ENCODE assay signal across 27 cellular contexts in the genomic region with DNA sequence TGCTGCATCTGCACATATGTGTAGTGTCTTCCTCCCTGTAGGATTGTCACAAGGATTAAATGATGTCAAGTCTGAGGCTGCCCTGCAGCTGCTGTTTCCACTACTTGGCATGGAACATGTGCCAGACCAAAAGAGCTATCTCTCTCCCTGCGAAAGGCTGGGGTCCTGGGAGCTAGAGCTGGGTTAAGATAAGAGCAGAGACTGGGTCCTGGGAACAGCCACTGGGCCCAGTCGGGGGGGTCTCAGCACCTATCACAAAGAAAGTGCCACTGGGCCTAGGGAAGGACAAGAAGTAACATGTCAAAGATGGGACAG. TPM values are rescaled to one million over a fixed set of nuclear protein-coding genes. Genes with fewer than 3 reads are reported as not detected.
DNase-seq lines count a peak whose midpoint lies in the region; FAIRE-seq and TF ChIP-seq lines count a peak whose summit lies in the region.
"Had no signal": no experiment of that assay in that cellular context is flagged by ENCODE, and none has a peak within 500 bp of the region (broad histone marks: within the 10 kb centered on the region; RNA-seq: fewer than 3 reads in every experiment).

No MANE protein-coding gene starts in this region.

- H4K5ac ChIP-seq in H1 (ENCODE audit: insufficient read length, low read depth, low read length), result no peak overlapping the region

- no peak overlapping the region for H4K91ac ChIP-seq in H1 (replicated peaks; ENCODE audit: insufficient read length, low read length)

- no peak overlapping the region for H3K27ac Mint-ChIP-seq in nephron progenitor cell
- H3K27ac Mint-ChIP-seq in CD8-positive, alpha-beta memory T cell, result peak overlapping the region in 3 of 8 donors; percentile 28 to 55 (median 42)
- H3K27ac Mint-ChIP-seq: activated naive CD8-positive, alpha-beta T cell treated with anti-CD3 and anti-CD28 coated beads for 36 hours; activated T-helper 2 cell treated with anti-CD3 and anti-CD28 coated beads, Interferon-gamma antibody, Interleukin-2, Interleukin-4, amounts not matched to agents 10 μg/mL and 5 μg/mL and 100 μg/mL, durations not matched to agents 14 hours and 24 hours and 36 hours; immature natural killer cell had no signal

- H2BK12ac ChIP-seq in H1 (ENCODE audit: low read depth, low read length), result peak overlapping the region; percentile 78; the same call in 1 of the 2 replicates

- H3K79me1 ChIP-seq in H1 (ENCODE audit: low read depth, low read length), result peaks cover 11% of the 10 kb centered on the region

- H3K4me3 ChIP-seq in BLaER1, result peak overlapping the region; percentile 15; the same call in 1 of the 2 replicates
- H3K4me3 ChIP-seq in Loucy (ENCODE audit: low read length, poor library complexity, severe bottlenecking), result no peak overlapping the region
- H3K4me3 ChIP-seq in H1 (ENCODE audit: extremely low read depth in 1 of 4, insufficient read depth in 2 of 4, low read depth in 3 of 4, low read length in 4 of 4), result no peak overlapping the region
- no peak overlapping the region for H3K4me3 ChIP-seq in CD8-positive, alpha-beta memory T cell (ENCODE audit: low read length)
- H3K4me3 ChIP-seq: ascending aorta, esophagus squamous epithelium, gastrocnemius medialis had no signal

- peaks cover 80% of the 10 kb centered on the region for H3K4me1 Mint-ChIP-seq in nephron progenitor cell
- H3K4me1 Mint-ChIP-seq in CD8-positive, alpha-beta memory T cell, result peaks cover 0 to 5% (median 0%) of the 10 kb centered on the region in 3 donors
- H3K4me1 Mint-ChIP-seq: activated naive CD8-positive, alpha-beta T cell treated with anti-CD3 and anti-CD28 coated beads for 36 hours; central memory CD8-positive, alpha-beta T cell had no signal

- no peak overlapping the region for H4K8ac ChIP-seq in H1 (ENCODE audit: extremely low read depth, insufficient read depth, low read length)

- H3K4ac ChIP-seq in H1 (replicated peaks; ENCODE audit: insufficient read length, low read depth, low read length), result no peak overlapping the region

- no peaks in the 10 kb centered on the region for H3K9me2 ChIP-seq in Loucy (replicated peaks; ENCODE audit: low read depth, low read length)

- H3K4me2 ChIP-seq in BLaER1, result peak overlapping the region; percentile 84
- H3K4me2 ChIP-seq in Loucy (ENCODE audit: low read depth, low read length, poor library complexity, severe bottlenecking), result no peak overlapping the region
- H3K4me2 ChIP-seq in H1 (ENCODE audit: insufficient read depth in 1 of 2, low read depth in 2 of 2, low read length in 2 of 2), result no peak overlapping the region

- H2BK5ac ChIP-seq in H1 (ENCODE audit: low read depth, low read length), result no peak overlapping the region

- TF ChIP-seq RAD21 in H1 (IDR thresholded peaks at IDR 0.05 in 1 of 2, conservative IDR thresholded peaks at IDR 0.05 in 1 of 2; ENCODE audit: low read depth in 2 of 2, low read length in 2 of 2), result no peak

- H3K23ac ChIP-seq in H1 (ENCODE audit: insufficient read length), result no peak overlapping the region

- H3K27me3 ChIP-seq in BLaER1 (no peaks in the 10 kb centered on the region), Loucy (ENCODE audit: insufficient read depth, low read length, poor library complexity, severe bottlenecking) (no peaks in the 10 kb centered on the region), H1 (replicated peaks in 1 of 4; ENCODE audit: control insufficient read depth in 3 of 4, extremely low read depth in 1 of 4, insufficient read depth in 3 of 4, low read length in 3 of 4) (peaks cover 0 to 4% (median 0%) of the 10 kb centered on the region in 4 experiments; a peak in 2 of 7 replicates)
- H3K27me3 ChIP-seq in CD8-positive, alpha-beta memory T cell (ENCODE audit: insufficient read depth, low read length, poor library complexity, severe bottlenecking), result no peaks in the 10 kb centered on the region
- H3K27me3 ChIP-seq: ascending aorta, esophagus squamous epithelium, gastrocnemius medialis had no signal

- no peaks in the 10 kb centered on the region for H3K9me3 Mint-ChIP-seq in nephron progenitor cell
- no peaks in the 10 kb centered on the region for H3K9me3 Mint-ChIP-seq in CD8-positive, alpha-beta memory T cell
- H3K9me3 Mint-ChIP-seq: activated naive CD8-positive, alpha-beta T cell treated with anti-CD3 and anti-CD28 coated beads for 36 hours; activated T-helper 2 cell treated with anti-CD3 and anti-CD28 coated beads, Interferon-gamma antibody, Interleukin-2, Interleukin-4, amounts not matched to agents 10 μg/mL and 5 μg/mL and 100 μg/mL, durations not matched to agents 14 hours and 24 hours and 36 hours; central memory CD8-positive, alpha-beta T cell; immature natural killer cell; mesothelial cell of epicardium; naive thymus-derived CD8-positive, alpha-beta T cell had no signal

- H3K9me3 ChIP-seq in BLaER1, result no peaks in the 10 kb centered on the region
- no peaks in the 10 kb centered on the region for H3K9me3 ChIP-seq in Loucy (ENCODE audit: insufficient read depth, low read depth, low read length)
- no peaks in the 10 kb centered on the region for H3K9me3 ChIP-seq in H1 (ENCODE audit: insufficient read depth in 2 of 2, low read depth in 1 of 2, low read length in 1 of 2)
- no peaks in the 10 kb centered on the region for H3K9me3 ChIP-seq in CD8-positive, alpha-beta memory T cell (ENCODE audit: low read length)
- H3K9me3 ChIP-seq: ascending aorta, Caco-2, esophagus squamous epithelium, gastrocnemius medialis had no signal

- peak overlapping the region; percentile 74 for H3K27ac ChIP-seq in BLaER1
- H3K27ac ChIP-seq in H1 (ENCODE audit: low read depth, low read length), result no peak overlapping the region
- H3K27ac ChIP-seq in CD8-positive, alpha-beta memory T cell (ENCODE audit: low read depth, low read length), result no peak overlapping the region
- H3K27ac ChIP-seq: ascending aorta, esophagus squamous epithelium, gastrocnemius medialis had no signal

- no peak for TF ChIP-seq CTCF in Loucy (conservative IDR thresholded peaks at IDR 0.05; ENCODE audit: low read length)
- TF ChIP-seq CTCF in H1 (IDR thresholded peaks at IDR 0.05; ENCODE audit: control extremely low read depth in 1 of 3, insufficient read depth in 1 of 3, low read depth in 1 of 3, low read length in 3 of 3), result no peak
- TF ChIP-seq CTCF in nephron progenitor cell (IDR thresholded peaks at IDR 0.05), result no peak

- H3K27me3 Mint-ChIP-seq in nephron progenitor cell (ENCODE audit: low read depth, poor library complexity), result peaks cover 4% of the 10 kb centered on the region
- no peaks in the 10 kb centered on the region for H3K27me3 Mint-ChIP-seq in CD8-positive, alpha-beta memory T cell
- H3K27me3 Mint-ChIP-seq: activated naive CD8-positive, alpha-beta T cell treated with anti-CD3 and anti-CD28 coated beads for 36 hours; central memory CD8-positive, alpha-beta T cell; naive thymus-derived CD8-positive, alpha-beta T cell had no signal

- H4K20me1 ChIP-seq in BLaER1 (peaks cover 100% of the 10 kb centered on the region), Loucy (ENCODE audit: insufficient read depth, low read length, poor library complexity, severe bottlenecking) (peaks cover 69% of the 10 kb centered on the region), H1 (replicated peaks in 1 of 2; ENCODE audit: control insufficient read depth in 1 of 2, insufficient read depth in 2 of 2, low read length in 2 of 2) (peaks cover 2 to 24% of the 10 kb centered on the region in 2 experiments)

- peak overlapping the region; percentile 42; the same call in 1 of the 2 replicates for H3K18ac ChIP-seq in H1 (ENCODE audit: extremely low read depth, low read length)

- H2AFZ ChIP-seq in Loucy (ENCODE audit: low read length), result no peak overlapping the region
- H2AFZ ChIP-seq in H1 (ENCODE audit: low read length), result no peak overlapping the region

- H3K14ac ChIP-seq in H1 (ENCODE audit: insufficient read length), result no peak overlapping the region

- no peak for DNase-seq in H1 (ENCODE audit: low read depth in 1 of 2, low spot score in 2 of 2)
- no peak for DNase-seq in nephron progenitor cell
- no peak for DNase-seq in HCEC 1CT
- no peak for DNase-seq in SW480 (ENCODE audit: low spot score)
- DNase-seq in CD8-positive, alpha-beta memory T cell, result no peak
- DNase-seq: activated naive CD8-positive, alpha-beta T cell treated with anti-CD3 and anti-CD28 coated beads for 36 hours; C1 segment of cervical spinal cord; dermis blood vessel endothelial cell; DMS79; esophagus squamous epithelium; GF-D8; hippocampal formation; immature natural killer cell; KBM-7; SIG-M5; SW 1271 had no signal

- no peak overlapping the region for H2BK120ac ChIP-seq in H1 (replicated peaks; ENCODE audit: low read depth, low read length)

- H2AK5ac ChIP-seq in H1 (ENCODE audit: low read depth, low read length), result no peak overlapping the region

- TF ChIP-seq POLR2A in H1 (IDR thresholded peaks at IDR 0.05; ENCODE audit: control extremely low read depth in 1 of 2, low read depth in 2 of 2, low read length in 2 of 2), result no peak

- H3F3A ChIP-seq in Loucy (ENCODE audit: low read depth), result peaks cover 3% of the 10 kb centered on the region

- H3K36me3 ChIP-seq in BLaER1, result peaks cover 34% of the 10 kb centered on the region; the same call in 1 of the 2 replicates
- H3K36me3 ChIP-seq in Loucy (ENCODE audit: insufficient read depth, low read length), result peaks cover 6% of the 10 kb centered on the region; the same call in 1 of the 2 replicates
- H3K36me3 ChIP-seq in H1 (ENCODE audit: control insufficient read depth in 2 of 4, insufficient read depth in 4 of 4, low read length in 3 of 4), result no peaks in the 10 kb centered on the region
- H3K36me3 ChIP-seq in CD8-positive, alpha-beta memory T cell (ENCODE audit: insufficient read depth, low read length), result no peaks in the 10 kb centered on the region
- H3K36me3 ChIP-seq: ascending aorta, gastrocnemius medialis had no signal

- H3K9ac ChIP-seq in BLaER1, result peak overlapping the region; percentile 48
- H3K9ac ChIP-seq in Loucy (ENCODE audit: low read depth, low read length, poor library complexity, severe bottlenecking), result peak overlapping the region; percentile 3
- H3K9ac ChIP-seq in H1 (replicated peaks in 1 of 4; ENCODE audit: extremely low read depth in 1 of 4, low read depth in 3 of 4, low read length in 3 of 4), result no peak overlapping the region

- H3K79me2 ChIP-seq in Loucy (ENCODE audit: insufficient read depth, low read length) (peaks cover 99% of the 10 kb centered on the region), H1 (ENCODE audit: control insufficient read depth in 1 of 2, insufficient read depth in 2 of 2, low read length in 2 of 2) (peaks cover 0 to 62% of the 10 kb centered on the region in 2 experiments; a peak in 2 of 4 replicates)

- H3K4me3 Mint-ChIP-seq in nephron progenitor cell, result peak overlapping the region; percentile 22
- no peak overlapping the region for H3K4me3 Mint-ChIP-seq in CD8-positive, alpha-beta memory T cell
- H3K4me3 Mint-ChIP-seq: activated naive CD8-positive, alpha-beta T cell treated with anti-CD3 and anti-CD28 coated beads for 36 hours; central memory CD8-positive, alpha-beta T cell; immature natural killer cell; mesothelial cell of epicardium; naive thymus-derived CD8-positive, alpha-beta T cell had no signal

- H2BK15ac ChIP-seq in H1 (ENCODE audit: low read length), result 0 out of 2 replicates have a peak overlapping the region, but pooled peaks have one; percentile 4

- H3K23me2 ChIP-seq in H1 (ENCODE audit: low read depth, low read length), result no peaks in the 10 kb centered on the region

- H3K56ac ChIP-seq in H1 (replicated peaks; ENCODE audit: insufficient read length, low read depth, low read length), result no peak overlapping the region

- FAIRE-seq in H1 (lab: Jason Lieb, UNC), result no peak
- FAIRE-seq: endometrium, H54 had no signal

- H3K4me1 ChIP-seq in BLaER1, result peaks cover 78% of the 10 kb centered on the region
- H3K4me1 ChIP-seq in Loucy (ENCODE audit: insufficient read depth, low read length, poor library complexity, severe bottlenecking), result peaks cover 76% of the 10 kb centered on the region
- H3K4me1 ChIP-seq in H1 (replicated peaks in 1 of 4; ENCODE audit: control insufficient read depth in 3 of 4, insufficient read depth in 4 of 4, low read length in 3 of 4), result peaks cover 46 to 78% (median 68%) of the 10 kb centered on the region in 4 experiments
- H3K4me1 ChIP-seq in CD8-positive, alpha-beta memory T cell (ENCODE audit: insufficient read depth, low read length), result no peaks in the 10 kb centered on the region
- H3K4me1 ChIP-seq: ascending aorta had no signal

- CTCF ChIA-PET in H1 (lab: Charles Lee; ENCODE audit: partially characterized antibody), result interaction anchor here (1.3 to 4.0 kb wide), 4 partner anchors 89 to 200 kb away, joined by 3 to 19 read pairs (median 6); no protein-coding TSS in a partner anchor
- CTCF ChIA-PET in CD8-positive, alpha-beta memory T cell (lab: Charles Lee), result no interaction called here

- POLR2A ChIA-PET in H1 (lab: Charles Lee; ENCODE audit: partially characterized antibody), result interaction anchor here (1.1 kb wide), 1 partner anchor 21 kb away, joined by 3 read pairs; no protein-coding TSS in a partner anchor
- POLR2A ChIA-PET in CD8-positive, alpha-beta memory T cell (lab: Charles Lee), result no interaction called here

- H3K36me3 Mint-ChIP-seq in nephron progenitor cell (ENCODE audit: low read depth), result peaks cover 4% of the 10 kb centered on the region
- no peaks in the 10 kb centered on the region for H3K36me3 Mint-ChIP-seq in CD8-positive, alpha-beta memory T cell
- H3K36me3 Mint-ChIP-seq: activated naive CD8-positive, alpha-beta T cell treated with anti-CD3 and anti-CD28 coated beads for 36 hours; immature natural killer cell; mesothelial cell of epicardium had no signal

- TF ChIP-seq EP300 in H1 (IDR thresholded peaks at IDR 0.05; ENCODE audit: borderline replicate concordance in 1 of 2, low read depth in 2 of 2, low read length in 2 of 2), result no peak

- H2BK20ac ChIP-seq in H1 (ENCODE audit: low read length), result 0 out of 2 replicates have a peak overlapping the region, but pooled peaks have one; percentile 5

- 72% methylated on average over 2 of the region's 2 CpGs; no CpG with 5 or more reads in 1 of the 2 experiments for WGBS in H1 (ENCODE audit: extremely low coverage in 1 of 2, insufficient coverage in 1 of 2, insufficient read length in 1 of 2, insufficient replicate concordance in 2 of 2, low coverage in 1 of 2, low lambda C conversion rate in 2 of 2, missing lambda C conversion rate in 1 of 2), 2 experiments

RNA-seq across cellular contexts. Expression of a gene that starts 9.6 kb away (rescaled TPM):
- total RNA-seq in H1 (2021; fragmentation: NEBNext Ultra II Directional; extraction: Animal tissue kit (Norgen Biotek cat#: 25700)), result 1.2 TPM in 2 replicates
- 0.19 and 0.21 TPM in 2 replicates for polyA plus RNA-seq in H1 (2011; rRNA removed)
- 0.08 TPM for polyA plus RNA-seq in H1 (2011; cell fraction: cytosol; rRNA removed)
- polyA plus RNA-seq in H1 (2011; cell fraction: nucleus; rRNA removed), result 2.4 TPM
- 0.19 to 0.30 TPM (median 0.24 TPM) in 4 replicates for polyA plus RNA-seq in H1 (2012, experiment 1 of 2)
- polyA plus RNA-seq in H1 (2012, experiment 2 of 2), result 0.01 TPM
- 0.20 TPM for polyA plus RNA-seq in H1 (2013, experiment 1 of 2)
- polyA plus RNA-seq in H1 (2013, experiment 2 of 2), result 0.13 TPM
- polyA minus RNA-seq in H1 (2011; rRNA and poly(A)+ RNA removed), result 6.2 and 7.3 TPM in 2 replicates
- polyA minus RNA-seq in H1 (2011; cell fraction: cytosol; rRNA and poly(A)+ RNA removed), result 1.0 TPM
- 21.4 TPM for polyA minus RNA-seq in H1 (2011; cell fraction: nucleus; rRNA and poly(A)+ RNA removed)
- under 1 TPM; 0.20 TPM for total RNA-seq in CD8-positive, alpha-beta memory T cell
- polyA plus RNA-seq in CD8-positive, alpha-beta memory T cell, result 0.08 TPM

Comparison
In these comparisons a context has a peak if more than half of its experiments do, and no peak if none do; other contexts are left out.
1. H3K9ac ChIP-seq: peak in BLaER1 (single experiment) and Loucy (single experiment); none in H1 (0 of 4).